In the genomic region with DNA sequence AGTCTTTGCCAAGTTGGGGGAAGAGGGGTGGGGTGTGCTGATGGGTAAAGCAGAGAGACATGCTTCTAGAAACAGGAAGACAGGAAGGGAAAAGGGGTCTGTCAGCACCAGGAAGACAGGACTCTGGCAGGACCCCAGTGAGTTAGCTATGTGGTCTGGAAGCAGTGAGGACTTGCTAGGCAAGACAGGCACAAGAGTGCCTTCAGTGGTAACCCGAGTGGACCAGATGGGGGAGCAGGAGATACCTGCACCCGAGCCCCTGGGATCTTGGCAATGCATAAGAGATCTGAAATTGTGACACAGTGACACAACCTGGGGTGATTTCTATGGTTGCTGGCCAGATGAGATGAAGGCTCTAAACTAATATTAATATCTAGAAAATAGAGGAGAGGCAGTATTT, we compare ENCODE assay signal across 1 cellular context.
TF ChIP-seq lines count a peak whose summit lies in the region.

No MANE protein-coding gene starts in this region.

TF ChIP-seq in HEK293, 187 proteins besides CTCF, POLR2A, EP300 and RAD21 (continued from another document):
- TF ChIP-seq, protein P1, sequence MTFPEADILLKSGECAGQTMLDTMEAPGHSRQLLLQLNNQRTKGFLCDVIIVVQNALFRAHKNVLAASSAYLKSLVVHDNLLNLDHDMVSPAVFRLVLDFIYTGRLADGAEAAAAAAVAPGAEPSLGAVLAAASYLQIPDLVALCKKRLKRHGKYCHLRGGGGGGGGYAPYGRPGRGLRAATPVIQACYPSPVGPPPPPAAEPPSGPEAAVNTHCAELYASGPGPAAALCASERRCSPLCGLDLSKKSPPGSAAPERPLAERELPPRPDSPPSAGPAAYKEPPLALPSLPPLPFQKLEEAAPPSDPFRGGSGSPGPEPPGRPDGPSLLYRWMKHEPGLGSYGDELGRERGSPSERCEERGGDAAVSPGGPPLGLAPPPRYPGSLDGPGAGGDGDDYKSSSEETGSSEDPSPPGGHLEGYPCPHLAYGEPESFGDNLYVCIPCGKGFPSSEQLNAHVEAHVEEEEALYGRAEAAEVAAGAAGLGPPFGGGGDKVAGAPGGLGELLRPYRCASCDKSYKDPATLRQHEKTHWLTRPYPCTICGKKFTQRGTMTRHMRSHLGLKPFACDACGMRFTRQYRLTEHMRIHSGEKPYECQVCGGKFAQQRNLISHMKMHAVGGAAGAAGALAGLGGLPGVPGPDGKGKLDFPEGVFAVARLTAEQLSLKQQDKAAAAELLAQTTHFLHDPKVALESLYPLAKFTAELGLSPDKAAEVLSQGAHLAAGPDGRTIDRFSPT (tag by site-specific recombination; IDR thresholded peaks at IDR 0.05) = no peak
- TF ChIP-seq, protein P2, sequence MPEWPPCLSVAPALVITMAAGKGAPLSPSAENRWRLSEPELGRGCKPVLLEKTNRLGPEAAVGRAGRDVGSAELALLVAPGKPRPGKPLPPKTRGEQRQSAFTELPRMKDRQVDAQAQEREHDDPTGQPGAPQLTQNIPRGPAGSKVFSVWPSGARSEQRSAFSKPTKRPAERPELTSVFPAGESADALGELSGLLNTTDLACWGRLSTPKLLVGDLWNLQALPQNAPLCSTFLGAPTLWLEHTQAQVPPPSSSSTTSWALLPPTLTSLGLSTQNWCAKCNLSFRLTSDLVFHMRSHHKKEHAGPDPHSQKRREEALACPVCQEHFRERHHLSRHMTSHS (tag by site-specific recombination; IDR thresholded peaks at IDR 0.05) = no peak
- TF ChIP-seq ZFP37 (tag by site-specific recombination; IDR thresholded peaks at IDR 0.05) = no peak
- TF ChIP-seq, protein P3, sequence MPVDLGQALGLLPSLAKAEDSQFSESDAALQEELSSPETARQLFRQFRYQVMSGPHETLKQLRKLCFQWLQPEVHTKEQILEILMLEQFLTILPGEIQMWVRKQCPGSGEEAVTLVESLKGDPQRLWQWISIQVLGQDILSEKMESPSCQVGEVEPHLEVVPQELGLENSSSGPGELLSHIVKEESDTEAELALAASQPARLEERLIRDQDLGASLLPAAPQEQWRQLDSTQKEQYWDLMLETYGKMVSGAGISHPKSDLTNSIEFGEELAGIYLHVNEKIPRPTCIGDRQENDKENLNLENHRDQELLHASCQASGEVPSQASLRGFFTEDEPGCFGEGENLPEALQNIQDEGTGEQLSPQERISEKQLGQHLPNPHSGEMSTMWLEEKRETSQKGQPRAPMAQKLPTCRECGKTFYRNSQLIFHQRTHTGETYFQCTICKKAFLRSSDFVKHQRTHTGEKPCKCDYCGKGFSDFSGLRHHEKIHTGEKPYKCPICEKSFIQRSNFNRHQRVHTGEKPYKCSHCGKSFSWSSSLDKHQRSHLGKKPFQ (tag by site-specific recombination; IDR thresholded peaks at IDR 0.05) = no peak
- no peak for TF ChIP-seq ZNF132 (tag by site-specific recombination; IDR thresholded peaks at IDR 0.05; ENCODE audit: borderline replicate concordance)
- TF ChIP-seq SCRT2 (tag by site-specific recombination; IDR thresholded peaks at IDR 0.05) = no peak
- TF ChIP-seq ZBTB17 (tag by site-specific recombination; IDR thresholded peaks at IDR 0.05) = no peak
- TF ChIP-seq, protein P4, sequence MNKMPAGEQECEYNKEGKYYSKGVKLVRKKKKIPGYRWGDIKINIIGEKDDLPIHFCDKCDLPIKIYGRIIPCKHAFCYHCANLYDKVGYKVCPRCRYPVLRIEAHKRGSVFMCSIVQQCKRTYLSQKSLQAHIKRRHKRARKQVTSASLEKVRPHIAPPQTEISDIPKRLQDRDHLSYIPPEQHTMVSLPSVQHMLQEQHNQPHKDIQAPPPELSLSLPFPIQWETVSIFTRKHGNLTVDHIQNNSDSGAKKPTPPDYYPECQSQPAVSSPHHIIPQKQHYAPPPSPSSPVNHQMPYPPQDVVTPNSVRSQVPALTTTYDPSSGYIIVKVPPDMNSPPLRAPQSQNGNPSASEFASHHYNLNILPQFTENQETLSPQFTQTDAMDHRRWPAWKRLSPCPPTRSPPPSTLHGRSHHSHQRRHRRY (tag by site-specific recombination; IDR thresholded peaks at IDR 0.05) = no peak
- no peak for TF ChIP-seq SP2 (tag by site-specific recombination; IDR thresholded peaks at IDR 0.05)
- TF ChIP-seq GLIS2 (tag by site-specific recombination; IDR thresholded peaks at IDR 0.05) = no peak
- TF ChIP-seq, protein P5, sequence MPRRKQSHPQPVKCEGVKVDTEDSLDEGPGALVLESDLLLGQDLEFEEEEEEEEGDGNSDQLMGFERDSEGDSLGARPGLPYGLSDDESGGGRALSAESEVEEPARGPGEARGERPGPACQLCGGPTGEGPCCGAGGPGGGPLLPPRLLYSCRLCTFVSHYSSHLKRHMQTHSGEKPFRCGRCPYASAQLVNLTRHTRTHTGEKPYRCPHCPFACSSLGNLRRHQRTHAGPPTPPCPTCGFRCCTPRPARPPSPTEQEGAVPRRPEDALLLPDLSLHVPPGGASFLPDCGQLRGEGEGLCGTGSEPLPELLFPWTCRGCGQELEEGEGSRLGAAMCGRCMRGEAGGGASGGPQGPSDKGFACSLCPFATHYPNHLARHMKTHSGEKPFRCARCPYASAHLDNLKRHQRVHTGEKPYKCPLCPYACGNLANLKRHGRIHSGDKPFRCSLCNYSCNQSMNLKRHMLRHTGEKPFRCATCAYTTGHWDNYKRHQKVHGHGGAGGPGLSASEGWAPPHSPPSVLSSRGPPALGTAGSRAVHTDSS (tag by site-specific recombination; IDR thresholded peaks at IDR 0.05) = no peak
- no peak for TF ChIP-seq ZNF423 (tag by site-specific recombination; IDR thresholded peaks at IDR 0.05)
- TF ChIP-seq, protein P6, sequence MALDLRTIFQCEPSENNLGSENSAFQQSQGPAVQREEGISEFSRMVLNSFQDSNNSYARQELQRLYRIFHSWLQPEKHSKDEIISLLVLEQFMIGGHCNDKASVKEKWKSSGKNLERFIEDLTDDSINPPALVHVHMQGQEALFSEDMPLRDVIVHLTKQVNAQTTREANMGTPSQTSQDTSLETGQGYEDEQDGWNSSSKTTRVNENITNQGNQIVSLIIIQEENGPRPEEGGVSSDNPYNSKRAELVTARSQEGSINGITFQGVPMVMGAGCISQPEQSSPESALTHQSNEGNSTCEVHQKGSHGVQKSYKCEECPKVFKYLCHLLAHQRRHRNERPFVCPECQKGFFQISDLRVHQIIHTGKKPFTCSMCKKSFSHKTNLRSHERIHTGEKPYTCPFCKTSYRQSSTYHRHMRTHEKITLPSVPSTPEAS (tag by site-specific recombination; IDR thresholded peaks at IDR 0.05) = no peak
- no peak for TF ChIP-seq ZNF521 (tag by site-specific recombination; IDR thresholded peaks at IDR 0.05)
- no peak for TF ChIP-seq ZFP41 (tag by site-specific recombination; IDR thresholded peaks at IDR 0.05; ENCODE audit: borderline replicate concordance)
